12 cellular contexts compared by ENCODE assay signal in genomic region chr4:41145571-41146078, GRCh38.
DNase-seq lines count a peak whose midpoint lies in the region; ATAC-seq and TF ChIP-seq lines count a peak whose summit lies in the region.
"Had no signal": no experiment of that assay in that cellular context is flagged by ENCODE, and none has a peak within 500 bp of the region (broad histone marks: within the 10 kb centered on the region; RNA-seq: fewer than 3 reads in every experiment).

No MANE protein-coding gene starts in this region.

- H3K27me3 Mint-ChIP-seq in nephron (ENCODE audit: low read depth): no peaks in the 10 kb centered on the region

- H3K36me3 Mint-ChIP-seq in nephron (ENCODE audit: low read depth): peaks cover 16% of the 10 kb centered on the region

- H3K4me1 Mint-ChIP-seq in nephron: peaks cover 76% of the 10 kb centered on the region

- no peak overlapping the region for H3K4me3 Mint-ChIP-seq in nephron
- H3K4me3 Mint-ChIP-seq: CD4-positive, alpha-beta T cell had no signal

- ATAC-seq in GM21447 (IDR thresholded peaks at IDR 0.05; ENCODE audit: unreplicated experiment) (no peak), GM21576 (IDR thresholded peaks at IDR 0.05; ENCODE audit: unreplicated experiment) (no peak)

- H3K9me3 Mint-ChIP-seq in nephron: no peaks in the 10 kb centered on the region
- H3K9me3 Mint-ChIP-seq: CD4-positive, alpha-beta T cell had no signal

- no peak overlapping the region for H3K4me3 ChIP-seq in coronary artery

- DNase-seq in Ammon's horn (ENCODE audit: low spot score) (peak; percentile 77), LHCN-M2 (ENCODE audit: low read depth) (peak; percentile 83), coronary artery (ENCODE audit: low spot score) (no peak), activated T-cell treated with anti-CD3 and anti-CD28 coated beads for 4 hours (no peak), DMS 273 (lab: John Stamatoyannopoulos, UW; ENCODE audit: unreplicated experiment) (no peak)
- DNase-seq: activated CD4-positive, alpha-beta T cell treated with anti-CD3 and anti-CD28 coated beads, Interleukin-2, amount 50 U/mL, for 4 hours; CD4-positive, alpha-beta T cell; cortex of kidney; NCI-H82 had no signal

- H3K27ac ChIP-seq in coronary artery: peak overlapping the region; percentile 79 to 91

- no peak for TF ChIP-seq CTCF in coronary artery (IDR thresholded peaks at IDR 0.05)
- no peak for TF ChIP-seq CTCF in nephron (IDR thresholded peaks at IDR 0.05; ENCODE audit: unreplicated experiment in 3 of 3)

- H3K27ac Mint-ChIP-seq in nephron: peak overlapping the region; percentile 72 to 100 (median 98)
- H3K27ac Mint-ChIP-seq: CD4-positive, alpha-beta T cell had no signal

Comparison
In these comparisons a context has a peak if more than half of its experiments do, and no peak if none do; other contexts are left out.
1. DNase-seq: peak in Ammon's horn (single experiment) and LHCN-M2 (single experiment); none in coronary artery (single experiment), activated T-cell treated with anti-CD3 and anti-CD28 coated beads for 4 hours (single experiment) and DMS 273 (single experiment).